In the genomic region with DNA sequence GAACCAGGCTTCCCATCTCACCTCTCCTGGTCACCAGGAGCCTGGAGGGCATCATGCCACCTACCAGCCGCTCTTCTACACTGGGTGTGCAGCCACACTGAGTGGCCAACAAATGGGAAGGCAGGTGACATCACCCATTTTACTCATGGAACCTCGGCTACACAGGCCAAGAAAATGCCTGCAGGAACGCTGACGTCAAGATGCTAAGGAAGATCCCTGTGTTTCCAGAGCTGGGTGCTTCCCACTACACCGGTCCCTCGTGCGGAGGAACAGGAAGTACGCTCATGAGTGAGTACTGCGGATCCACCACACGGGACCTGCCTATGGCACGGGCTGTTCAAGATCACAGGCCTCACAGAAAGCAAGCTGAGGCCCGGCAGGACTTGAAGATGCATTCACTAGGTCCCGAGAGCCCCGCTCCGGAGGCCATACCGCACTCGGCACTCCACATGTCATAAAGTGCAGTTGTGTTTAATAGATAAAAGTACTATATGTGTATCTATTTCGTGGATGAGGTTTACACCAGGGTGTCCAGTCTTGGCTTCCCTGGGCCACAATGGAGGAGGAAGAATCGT, we compare ENCODE assay signal across 1 cellular context.
TF ChIP-seq lines count a peak whose summit lies in the region.

No MANE protein-coding gene starts in this region.

TF ChIP-seq in H1, 55 proteins besides CTCF, POLR2A, EP300 and RAD21 (continued from another document):
- TF ChIP-seq, protein P1, sequence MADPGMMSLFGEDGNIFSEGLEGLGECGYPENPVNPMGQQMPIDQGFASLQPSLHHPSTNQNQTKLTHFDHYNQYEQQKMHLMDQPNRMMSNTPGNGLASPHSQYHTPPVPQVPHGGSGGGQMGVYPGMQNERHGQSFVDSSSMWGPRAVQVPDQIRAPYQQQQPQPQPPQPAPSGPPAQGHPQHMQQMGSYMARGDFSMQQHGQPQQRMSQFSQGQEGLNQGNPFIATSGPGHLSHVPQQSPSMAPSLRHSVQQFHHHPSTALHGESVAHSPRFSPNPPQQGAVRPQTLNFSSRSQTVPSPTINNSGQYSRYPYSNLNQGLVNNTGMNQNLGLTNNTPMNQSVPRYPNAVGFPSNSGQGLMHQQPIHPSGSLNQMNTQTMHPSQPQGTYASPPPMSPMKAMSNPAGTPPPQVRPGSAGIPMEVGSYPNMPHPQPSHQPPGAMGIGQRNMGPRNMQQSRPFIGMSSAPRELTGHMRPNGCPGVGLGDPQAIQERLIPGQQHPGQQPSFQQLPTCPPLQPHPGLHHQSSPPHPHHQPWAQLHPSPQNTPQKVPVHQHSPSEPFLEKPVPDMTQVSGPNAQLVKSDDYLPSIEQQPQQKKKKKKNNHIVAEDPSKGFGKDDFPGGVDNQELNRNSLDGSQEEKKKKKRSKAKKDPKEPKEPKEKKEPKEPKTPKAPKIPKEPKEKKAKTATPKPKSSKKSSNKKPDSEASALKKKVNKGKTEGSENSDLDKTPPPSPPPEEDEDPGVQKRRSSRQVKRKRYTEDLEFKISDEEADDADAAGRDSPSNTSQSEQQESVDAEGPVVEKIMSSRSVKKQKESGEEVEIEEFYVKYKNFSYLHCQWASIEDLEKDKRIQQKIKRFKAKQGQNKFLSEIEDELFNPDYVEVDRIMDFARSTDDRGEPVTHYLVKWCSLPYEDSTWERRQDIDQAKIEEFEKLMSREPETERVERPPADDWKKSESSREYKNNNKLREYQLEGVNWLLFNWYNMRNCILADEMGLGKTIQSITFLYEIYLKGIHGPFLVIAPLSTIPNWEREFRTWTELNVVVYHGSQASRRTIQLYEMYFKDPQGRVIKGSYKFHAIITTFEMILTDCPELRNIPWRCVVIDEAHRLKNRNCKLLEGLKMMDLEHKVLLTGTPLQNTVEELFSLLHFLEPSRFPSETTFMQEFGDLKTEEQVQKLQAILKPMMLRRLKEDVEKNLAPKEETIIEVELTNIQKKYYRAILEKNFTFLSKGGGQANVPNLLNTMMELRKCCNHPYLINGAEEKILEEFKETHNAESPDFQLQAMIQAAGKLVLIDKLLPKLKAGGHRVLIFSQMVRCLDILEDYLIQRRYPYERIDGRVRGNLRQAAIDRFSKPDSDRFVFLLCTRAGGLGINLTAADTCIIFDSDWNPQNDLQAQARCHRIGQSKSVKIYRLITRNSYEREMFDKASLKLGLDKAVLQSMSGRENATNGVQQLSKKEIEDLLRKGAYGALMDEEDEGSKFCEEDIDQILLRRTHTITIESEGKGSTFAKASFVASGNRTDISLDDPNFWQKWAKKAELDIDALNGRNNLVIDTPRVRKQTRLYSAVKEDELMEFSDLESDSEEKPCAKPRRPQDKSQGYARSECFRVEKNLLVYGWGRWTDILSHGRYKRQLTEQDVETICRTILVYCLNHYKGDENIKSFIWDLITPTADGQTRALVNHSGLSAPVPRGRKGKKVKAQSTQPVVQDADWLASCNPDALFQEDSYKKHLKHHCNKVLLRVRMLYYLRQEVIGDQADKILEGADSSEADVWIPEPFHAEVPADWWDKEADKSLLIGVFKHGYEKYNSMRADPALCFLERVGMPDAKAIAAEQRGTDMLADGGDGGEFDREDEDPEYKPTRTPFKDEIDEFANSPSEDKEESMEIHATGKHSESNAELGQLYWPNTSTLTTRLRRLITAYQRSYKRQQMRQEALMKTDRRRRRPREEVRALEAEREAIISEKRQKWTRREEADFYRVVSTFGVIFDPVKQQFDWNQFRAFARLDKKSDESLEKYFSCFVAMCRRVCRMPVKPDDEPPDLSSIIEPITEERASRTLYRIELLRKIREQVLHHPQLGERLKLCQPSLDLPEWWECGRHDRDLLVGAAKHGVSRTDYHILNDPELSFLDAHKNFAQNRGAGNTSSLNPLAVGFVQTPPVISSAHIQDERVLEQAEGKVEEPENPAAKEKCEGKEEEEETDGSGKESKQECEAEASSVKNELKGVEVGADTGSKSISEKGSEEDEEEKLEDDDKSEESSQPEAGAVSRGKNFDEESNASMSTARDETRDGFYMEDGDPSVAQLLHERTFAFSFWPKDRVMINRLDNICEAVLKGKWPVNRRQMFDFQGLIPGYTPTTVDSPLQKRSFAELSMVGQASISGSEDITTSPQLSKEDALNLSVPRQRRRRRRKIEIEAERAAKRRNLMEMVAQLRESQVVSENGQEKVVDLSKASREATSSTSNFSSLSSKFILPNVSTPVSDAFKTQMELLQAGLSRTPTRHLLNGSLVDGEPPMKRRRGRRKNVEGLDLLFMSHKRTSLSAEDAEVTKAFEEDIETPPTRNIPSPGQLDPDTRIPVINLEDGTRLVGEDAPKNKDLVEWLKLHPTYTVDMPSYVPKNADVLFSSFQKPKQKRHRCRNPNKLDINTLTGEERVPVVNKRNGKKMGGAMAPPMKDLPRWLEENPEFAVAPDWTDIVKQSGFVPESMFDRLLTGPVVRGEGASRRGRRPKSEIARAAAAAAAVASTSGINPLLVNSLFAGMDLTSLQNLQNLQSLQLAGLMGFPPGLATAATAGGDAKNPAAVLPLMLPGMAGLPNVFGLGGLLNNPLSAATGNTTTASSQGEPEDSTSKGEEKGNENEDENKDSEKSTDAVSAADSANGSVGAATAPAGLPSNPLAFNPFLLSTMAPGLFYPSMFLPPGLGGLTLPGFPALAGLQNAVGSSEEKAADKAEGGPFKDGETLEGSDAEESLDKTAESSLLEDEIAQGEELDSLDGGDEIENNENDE (IDR thresholded peaks at IDR 0.05; ENCODE audit: insufficient replicate concordance, low read length) = no peak
